14 cellular contexts compared by ENCODE assay signal in genomic region chr5:96733771-96734498, GRCh38.
DNase-seq lines count a peak whose midpoint lies in the region; ATAC-seq, FAIRE-seq and TF ChIP-seq lines count a peak whose summit lies in the region.
"Had no signal": no experiment of that assay in that cellular context is flagged by ENCODE, and none has a peak within 500 bp of the region (broad histone marks: within the 10 kb centered on the region; RNA-seq: fewer than 3 reads in every experiment).

No MANE protein-coding gene starts in this region.

- intact Hi-C loops in K562 (cut with micrococcal nuclease) = no loop called here

- no peak overlapping the region for H3K27ac ChIP-seq in CD4-positive, CD25-positive, alpha-beta regulatory T cell (ENCODE audit: insufficient read depth, low read length, poor library complexity, severe bottlenecking)
- H3K27ac ChIP-seq in HUES48 (ENCODE audit: low read depth, low read length) = peak overlapping the region; percentile 36
- no peak overlapping the region; the same call in 2 of the 3 replicates for H3K27ac ChIP-seq in K562 (ENCODE audit: extremely low read depth, low read depth, low read length)
- peak overlapping the region in 1 of 2 donors; percentile 36 for H3K27ac ChIP-seq in lung (ENCODE audit: low read depth in 1 of 2, low read length in 1 of 2)
- H3K27ac ChIP-seq: BLaER1, HL-60 had no signal

- 44% methylated on average over 5 of the region's 7 CpGs for WGBS in K562 (ENCODE audit: insufficient coverage, low coverage, missing lambda C conversion rate)
- 82 to 88% methylated on average over 7 of the region's 7 CpGs for WGBS in lung, 2 donors

- FAIRE-seq in K562 (lab: Jason Lieb, UNC) = peak; percentile 49
- FAIRE-seq: H54, TTC549 had no signal

- H3K27me3 Mint-ChIP-seq in CD4-positive, CD25-positive, alpha-beta regulatory T cell = no peaks in the 10 kb centered on the region

- ATAC-seq in CD4-positive, CD25-positive, alpha-beta regulatory T cell (ENCODE audit: low read depth in 2 of 2) = no peak
- peak; percentile 83 for ATAC-seq in K562
- peak; percentile 84 for ATAC-seq in lung (ENCODE audit: insufficient read depth, low FRiP score)
- ATAC-seq in GM18867 (IDR thresholded peaks at IDR 0.05; ENCODE audit: unreplicated experiment) = no peak
- ATAC-seq in HG03095 (IDR thresholded peaks at IDR 0.05; ENCODE audit: unreplicated experiment) = no peak
- ATAC-seq in HG02885 (IDR thresholded peaks at IDR 0.05; ENCODE audit: poor library complexity, unreplicated experiment) = no peak
- ATAC-seq: activated naive CD4-positive, alpha-beta T cell treated with anti-CD3 and anti-CD28 coated beads, Interleukin-2, amount 50 U/mL, for 72 hours had no signal

- TF ChIP-seq RAD21 in K562 (CRISPR knock-in tag; conservative IDR thresholded peaks at IDR 0.05 in 1 of 2, IDR thresholded peaks at IDR 0.05 in 1 of 2) = no peak

- TF ChIP-seq EP300 in K562 (IDR thresholded peaks at IDR 0.05; ENCODE audit: low read length) = no peak

- peaks cover 59% of the 10 kb centered on the region for H3K36me3 ChIP-seq in CD4-positive, CD25-positive, alpha-beta regulatory T cell (ENCODE audit: control insufficient read depth, insufficient read depth, low read length)
- H3K36me3 ChIP-seq in HUES48 (ENCODE audit: control insufficient read depth, insufficient read depth, low read length) (no peaks in the 10 kb centered on the region), K562 (ENCODE audit: control insufficient read depth, insufficient read depth, low read length) (peaks cover 11% of the 10 kb centered on the region; the same call in 1 of the 3 replicates), lung (ENCODE audit: control insufficient read depth in 2 of 2, insufficient read depth in 2 of 2, low read length in 2 of 2) (peaks cover 15 to 25% of the 10 kb centered on the region in 2 donors)

- H2AFZ ChIP-seq in K562 (ENCODE audit: low read depth, low read length) = no peak overlapping the region

- H3K36me3 Mint-ChIP-seq in CD4-positive, CD25-positive, alpha-beta regulatory T cell = peaks cover 44% of the 10 kb centered on the region
- H3K36me3 Mint-ChIP-seq: activated naive CD4-positive, alpha-beta T cell treated with anti-CD3 and anti-CD28 coated beads, Interleukin-2, amount 50 U/mL, for 72 hours had no signal

- in situ Hi-C loops in K562 (cut with MboI) = no loop called here

- no peak overlapping the region for H3K4me3 ChIP-seq in CD4-positive, CD25-positive, alpha-beta regulatory T cell (ENCODE audit: low read depth, low read length)
- H3K4me3 ChIP-seq in HUES48 (ENCODE audit: low read depth, low read length) = no peak overlapping the region
- H3K4me3 ChIP-seq in K562 = no peak overlapping the region
- H3K4me3 ChIP-seq in lung = no peak overlapping the region
- H3K4me3 ChIP-seq: BLaER1 had no signal

- H3K27ac Mint-ChIP-seq in CD4-positive, CD25-positive, alpha-beta regulatory T cell = peak overlapping the region in 2 of 3 donors; percentile 6 to 56

- H3K27me3 ChIP-seq in CD4-positive, CD25-positive, alpha-beta regulatory T cell (ENCODE audit: control insufficient read depth, insufficient read depth, low read length) = no peaks in the 10 kb centered on the region
- H3K27me3 ChIP-seq in HUES48 (ENCODE audit: control insufficient read depth, insufficient read depth, low read length) (no peaks in the 10 kb centered on the region), K562 (ENCODE audit: control insufficient read depth in 2 of 2, insufficient read depth in 2 of 2, low read length in 2 of 2) (no peaks in the 10 kb centered on the region), lung (ENCODE audit: control insufficient read depth, insufficient read depth) (no peaks in the 10 kb centered on the region)
- H3K27me3 ChIP-seq: BLaER1 had no signal

- POLR2A ChIA-PET in K562 (lab: Yijun Ruan, JAX) = interaction anchor here (0.9 to 1.3 kb wide), 2 partner anchors 8 to 11 kb away, joined by 3 to 4 read pairs; no protein-coding TSS in a partner anchor

- TF ChIP-seq POLR2A in K562 (conservative IDR thresholded peaks at IDR 0.05) = no peak

- H3K9me1 ChIP-seq in K562 (ENCODE audit: control insufficient read depth, insufficient read depth, low read length) = no peaks in the 10 kb centered on the region

- BruUV-seq in K562 (replicated peaks; lab: Mats Ljungman, UMichigan) = no TSS peak

- no peak for DNase-seq in CD4-positive, CD25-positive, alpha-beta regulatory T cell
- DNase-seq in K562 (ENCODE audit: extremely low read depth in 1 of 4, low spot score in 3 of 4) = peak in 3 of 4 experiments; percentile 26 to 37 (median 29)
- peak; percentile 61 for DNase-seq in lung (ENCODE audit: low spot score)
- no peak for DNase-seq in NCI-H2196 (lab: John Stamatoyannopoulos, UW; ENCODE audit: unreplicated experiment)
- DNase-seq: NCI-H446 had no signal

- no peak overlapping the region for H3K4me3 Mint-ChIP-seq in CD4-positive, CD25-positive, alpha-beta regulatory T cell

- no peaks in the 10 kb centered on the region for H3K9me3 ChIP-seq in CD4-positive, CD25-positive, alpha-beta regulatory T cell (ENCODE audit: control insufficient read depth in 2 of 2, low read length in 2 of 2)
- H3K9me3 ChIP-seq in HUES48 (ENCODE audit: control insufficient read depth, insufficient read depth, low read length) (no peaks in the 10 kb centered on the region), K562 (replicated peaks; ENCODE audit: control insufficient read depth, insufficient read depth, low read depth, low read length) (no peaks in the 10 kb centered on the region), lung (ENCODE audit: control insufficient read depth in 2 of 2, insufficient read depth in 1 of 2, low read length in 1 of 2) (no peaks in the 10 kb centered on the region)
- H3K9me3 ChIP-seq: BLaER1 had no signal

- H3K9ac ChIP-seq in HUES48 (ENCODE audit: low read depth, low read length) (no peak overlapping the region), K562 (ENCODE audit: insufficient read depth in 1 of 2, low read depth in 2 of 2, low read length in 2 of 2) (no peak overlapping the region)
- H3K9ac ChIP-seq: BLaER1 had no signal

- peaks cover 5 to 13% (median 9%) of the 10 kb centered on the region in 4 donors for H3K4me1 Mint-ChIP-seq in CD4-positive, CD25-positive, alpha-beta regulatory T cell

- H3K9me3 Mint-ChIP-seq in CD4-positive, CD25-positive, alpha-beta regulatory T cell = no peaks in the 10 kb centered on the region
- H3K9me3 Mint-ChIP-seq: activated naive CD4-positive, alpha-beta T cell treated with anti-CD3 and anti-CD28 coated beads, Interleukin-2, amount 50 U/mL, for 72 hours had no signal

- no peaks in the 10 kb centered on the region for H3K4me1 ChIP-seq in CD4-positive, CD25-positive, alpha-beta regulatory T cell (ENCODE audit: control insufficient read depth, insufficient read depth, low read length, poor library complexity, severe bottlenecking)
- H3K4me1 ChIP-seq in HUES48 (ENCODE audit: control insufficient read depth, insufficient read depth, low read length) (peaks cover 18% of the 10 kb centered on the region), K562 (replicated peaks in 1 of 2; ENCODE audit: control insufficient read depth in 2 of 2, insufficient read depth in 2 of 2, low read length in 2 of 2) (peaks cover 3 to 19% of the 10 kb centered on the region in 2 experiments; a peak in 3 of 5 replicates), lung (ENCODE audit: control insufficient read depth in 2 of 2, insufficient read depth in 2 of 2, low read length in 2 of 2) (peaks cover 5 to 7% of the 10 kb centered on the region in 2 donors)

- TF ChIP-seq CTCF in K562 (IDR thresholded peaks at IDR 0.05 in 2 of 3, conservative IDR thresholded peaks at IDR 0.05 in 1 of 3; ENCODE audit: insufficient read depth in 2 of 3, low read depth in 1 of 3, low read length in 3 of 3) = no peak
- no peak for TF ChIP-seq CTCF in lung (IDR thresholded peaks at IDR 0.05; ENCODE audit: control extremely low read depth, extremely low read depth)

- H3K4me2 ChIP-seq in K562 (ENCODE audit: insufficient read depth, low read length) = no peak overlapping the region; the same call in 1 of the 2 replicates

- H4K20me1 ChIP-seq in K562 (replicated peaks; ENCODE audit: control insufficient read depth, insufficient read depth, low read length) = no peaks in the 10 kb centered on the region
- H4K20me1 ChIP-seq: BLaER1 had no signal

- CTCF ChIA-PET in K562 (lab: Yijun Ruan, JAX; ENCODE audit: low intra/inter-chr PET ratio) = no interaction called here

- no peaks in the 10 kb centered on the region for H3K79me2 ChIP-seq in K562 (ENCODE audit: control insufficient read depth, insufficient read depth, low read length)

TF ChIP-seq in K562, 482 proteins besides CTCF, POLR2A, EP300 and RAD21 (continues in another document):
- TF ChIP-seq FOXP1 (CRISPR knock-in tag; IDR thresholded peaks at IDR 0.05) = no peak
- no peak for TF ChIP-seq LEF1 (IDR thresholded peaks at IDR 0.05)
- no peak for TF ChIP-seq ZBTB49 (CRISPR knock-in tag; IDR thresholded peaks at IDR 0.05; ENCODE audit: borderline replicate concordance)
- peak; percentile 58 for TF ChIP-seq CTBP1 (IDR thresholded peaks at IDR 0.05; ENCODE audit: borderline replicate concordance)
- TF ChIP-seq JUND (IDR thresholded peaks at IDR 0.05; ENCODE audit: borderline replicate concordance, low read depth, low read length) = peak; percentile 77
- TF ChIP-seq JUND (tag; IDR thresholded peaks at IDR 0.05; ENCODE audit: borderline replicate concordance, low read depth, low read length) = peak; percentile 47; the same call in 1 of the 3 replicates

Comparison
In these comparisons a context has a peak if more than half of its experiments do, and no peak if none do; other contexts are left out.
1. ATAC-seq: peak in K562 (single experiment) and lung (single experiment); none in CD4-positive, CD25-positive, alpha-beta regulatory T cell (0 of 2), GM18867 (single experiment), HG03095 (single experiment) and HG02885 (single experiment).
2. DNase-seq: peak in K562 (3 of 4) and lung (single experiment); none in CD4-positive, CD25-positive, alpha-beta regulatory T cell (0 of 3) and NCI-H2196 (single experiment).